ENCODE assay signal across 1 cellular context in the genomic region with DNA sequence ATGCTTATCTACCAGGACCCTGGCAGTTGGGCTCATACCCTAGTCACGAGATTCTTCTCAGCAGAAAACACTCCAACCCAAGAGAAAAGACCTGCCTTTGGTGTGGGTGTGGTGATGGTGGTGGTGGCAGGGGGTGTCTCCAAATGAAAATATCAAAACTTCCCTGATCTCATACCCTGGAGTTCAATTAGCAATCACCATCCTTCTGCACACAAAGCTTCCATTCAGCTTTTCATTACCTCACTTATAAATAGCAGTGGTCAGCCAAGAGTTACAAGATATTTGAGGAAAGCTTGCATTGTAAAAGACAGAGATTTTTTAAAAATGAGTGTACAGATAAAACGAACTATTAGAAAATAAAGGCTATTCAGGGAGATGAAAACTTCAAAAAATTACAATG.
TF ChIP-seq lines count a peak whose summit lies in the region.

No MANE protein-coding gene starts in this region.

TF ChIP-seq in A549, 52 proteins besides CTCF, POLR2A, EP300 and RAD21 (continued from another document):
- TF ChIP-seq, protein P1, sequence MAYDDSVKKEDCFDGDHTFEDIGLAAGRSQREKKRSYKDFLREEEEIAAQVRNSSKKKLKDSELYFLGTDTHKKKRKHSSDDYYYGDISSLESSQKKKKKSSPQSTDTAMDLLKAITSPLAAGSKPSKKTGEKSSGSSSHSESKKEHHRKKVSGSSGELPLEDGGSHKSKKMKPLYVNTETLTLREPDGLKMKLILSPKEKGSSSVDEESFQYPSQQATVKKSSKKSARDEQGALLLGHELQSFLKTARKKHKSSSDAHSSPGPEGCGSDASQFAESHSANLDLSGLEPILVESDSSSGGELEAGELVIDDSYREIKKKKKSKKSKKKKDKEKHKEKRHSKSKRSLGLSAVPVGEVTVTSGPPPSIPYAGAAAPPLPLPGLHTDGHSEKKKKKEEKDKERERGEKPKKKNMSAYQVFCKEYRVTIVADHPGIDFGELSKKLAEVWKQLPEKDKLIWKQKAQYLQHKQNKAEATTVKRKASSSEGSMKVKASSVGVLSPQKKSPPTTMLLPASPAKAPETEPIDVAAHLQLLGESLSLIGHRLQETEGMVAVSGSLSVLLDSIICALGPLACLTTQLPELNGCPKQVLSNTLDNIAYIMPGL (CRISPR knock-in tag; IDR thresholded peaks at IDR 0.05; ENCODE audit: borderline replicate concordance) = no peak
- TF ChIP-seq, protein P2, sequence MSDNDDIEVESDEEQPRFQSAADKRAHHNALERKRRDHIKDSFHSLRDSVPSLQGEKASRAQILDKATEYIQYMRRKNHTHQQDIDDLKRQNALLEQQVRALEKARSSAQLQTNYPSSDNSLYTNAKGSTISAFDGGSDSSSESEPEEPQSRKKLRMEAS (IDR thresholded peaks at IDR 0.05) = no peak
- TF ChIP-seq NFE2L2 (conservative IDR thresholded peaks at IDR 0.05; ENCODE audit: low read length) = no peak
TF ChIP-seq in A549: peak in this region for 0.
